31 cellular contexts compared by ENCODE assay signal in the genomic region with DNA sequence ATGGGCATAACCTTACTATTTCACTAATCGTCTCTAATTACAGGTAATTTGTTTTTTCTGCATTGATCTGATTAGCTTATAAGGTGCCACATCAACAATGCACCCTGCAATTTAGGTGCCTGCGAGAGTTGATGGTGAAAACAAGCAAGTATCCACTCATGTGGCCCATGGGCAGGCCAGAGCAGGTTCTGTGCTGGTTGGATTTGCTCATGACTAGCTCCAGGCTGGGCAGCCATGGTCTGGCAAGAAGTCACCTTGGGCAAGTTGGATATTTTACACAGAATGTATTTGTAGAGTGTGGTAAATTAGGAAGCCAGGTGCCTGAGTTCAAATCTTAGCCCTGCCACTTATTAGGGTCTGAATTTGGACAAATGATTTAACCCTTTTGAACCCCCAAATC. TPM values are rescaled to one million over a fixed set of nuclear protein-coding genes. Genes with fewer than 3 reads are reported as not detected.
"Had no signal": no experiment of that assay in that cellular context is flagged by ENCODE, and none has a peak within 500 bp of the region (broad histone marks: within the 10 kb centered on the region; RNA-seq: fewer than 3 reads in every experiment).

No MANE protein-coding gene starts in this region.

- H3K9me3 ChIP-seq: adrenal gland, left lung, testis, vagina had no signal

- ATAC-seq: activated CD4-positive, CD25-positive, alpha-beta regulatory T cell treated with anti-CD3 and anti-CD28 coated beads, Interleukin-2, amount 50 U/mL, for 24 hours; activated CD8-positive, alpha-beta T cell treated with anti-CD3 and anti-CD28 coated beads, Interleukin-2, amount 10 ng/mL, durations not matched to agents 7 days and 5 days; left lung; sciatic nerve had no signal

- H3K27me3 Mint-ChIP-seq: activated CD4-positive, alpha-beta T cell treated with anti-CD3 and anti-CD28 coated beads, Interleukin-2, amount 10 ng/mL, durations not matched to agents 24 days and 14 days; activated naive CD8-positive, alpha-beta T cell had no signal

- H3K4me1 Mint-ChIP-seq: immature natural killer cell had no signal

- H3K4me3 Mint-ChIP-seq: activated CD4-positive, alpha-beta T cell treated with anti-CD3 and anti-CD28 coated beads, Interleukin-2, amount 10 ng/mL, durations not matched to agents 24 days and 14 days; activated CD8-positive, alpha-beta T cell treated with anti-CD3 and anti-CD28 coated beads, Interleukin-2, amount 10 ng/mL, durations not matched to agents 7 days and 5 days; activated naive CD8-positive, alpha-beta T cell; endodermal cell; immature natural killer cell; T-helper 2 cell treated with Interferon-gamma antibody and Interleukin-4, amounts not matched to agents 5 μg/mL and 100 μg/mL, for 36 hours had no signal

- H3K36me3 ChIP-seq: adrenal gland, left lung, vagina had no signal

- H3K4me3 ChIP-seq: adrenal gland, hepatocyte, left lung, testis, vagina had no signal

- FAIRE-seq: astrocyte, small intestine had no signal

- H3K79me2 ChIP-seq: hepatocyte had no signal

- H3K4me1 ChIP-seq: adrenal gland, vagina had no signal

- H3K4me2 ChIP-seq: hepatocyte had no signal

- H2AFZ ChIP-seq: hepatocyte had no signal

- H3K27me3 ChIP-seq: adrenal gland, hepatocyte, left lung, testis, vagina had no signal

- H3K27ac ChIP-seq: adrenal gland, hepatocyte, left lung, testis, vagina, VCaP had no signal

- DNase-seq: activated CD4-positive, alpha-beta T cell treated with anti-CD3 and anti-CD28 coated beads, Interleukin-2, amount 10 ng/mL, durations not matched to agents 24 days and 14 days; activated CD8-positive, alpha-beta T cell treated with anti-CD3 and anti-CD28 coated beads, Interleukin-2, amount 10 ng/mL, durations not matched to agents 7 days and 5 days; activated gamma-delta T cell treated with Interleukin-2 at 50 U/mL for 16 hours; activated T-cell treated with anti-CD3 and anti-CD28 coated beads, Interleukin-2, amount 50 U/mL, for 1 hour; adrenal gland; cerebellar nuclear complex; cortex of kidney; endodermal cell; erythroblast; foreskin melanocyte; immature natural killer cell; kidney glomerular epithelial cell; left lung; occipital lobe; small intestine; stimulated activated CD4-positive, alpha-beta T cell treated with anti-CD3 and anti-CD28 coated beads, Interleukin-15, amount 100 ng/mL, for 24 hours; stimulated activated CD8-positive, alpha-beta memory T cell treated with anti-CD3 and anti-CD28 coated beads, Interleukin-4, amount 100 ng/mL, for 48 hours; stimulated activated naive CD4-positive, alpha-beta T cell; testis; trophoblast cell had no signal

- H3K36me3 Mint-ChIP-seq: activated naive CD8-positive, alpha-beta T cell; immature natural killer cell had no signal

- H3K9me3 Mint-ChIP-seq: activated CD4-positive, alpha-beta T cell treated with anti-CD3 and anti-CD28 coated beads, Interleukin-2, amount 10 ng/mL, durations not matched to agents 24 days and 14 days; endodermal cell; immature natural killer cell; T-helper 2 cell treated with Interferon-gamma antibody and Interleukin-4, amounts not matched to agents 5 μg/mL and 100 μg/mL, for 36 hours had no signal

- H3K27ac Mint-ChIP-seq: activated CD4-positive, alpha-beta T cell treated with anti-CD3 and anti-CD28 coated beads, Interleukin-2, amount 10 ng/mL, durations not matched to agents 24 days and 14 days; activated CD8-positive, alpha-beta T cell treated with anti-CD3 and anti-CD28 coated beads, Interleukin-2, amount 10 ng/mL, durations not matched to agents 7 days and 5 days; activated naive CD8-positive, alpha-beta T cell; endodermal cell; immature natural killer cell; T-helper 2 cell treated with Interferon-gamma antibody and Interleukin-4, amounts not matched to agents 5 μg/mL and 100 μg/mL, for 36 hours had no signal

RNA-seq across cellular contexts. Expression of a gene that starts 25.3 kb away (rescaled TPM):
- total RNA-seq: activated CD4-positive, alpha-beta T cell treated with anti-CD3 and anti-CD28 coated beads, Interleukin-2, amount 10 ng/mL, durations not matched to agents 24 days and 14 days; activated CD8-positive, alpha-beta T cell treated with anti-CD3 and anti-CD28 coated beads, Interleukin-2, amount 10 ng/mL, durations not matched to agents 7 days and 5 days; adrenal gland; endodermal cell; hepatocyte; lung microvascular endothelial cell; myocyte; occipital lobe had no signal
- polyA plus RNA-seq: hepatocyte, immature natural killer cell, neural cell had no signal
